Comparison of ENCODE assay signal across 8 cellular contexts in genomic region chrX:52995974-52996304, GRCh38.
DNase-seq lines count a peak whose midpoint lies in the region; ATAC-seq and TF ChIP-seq lines count a peak whose summit lies in the region.

No MANE protein-coding gene starts in this region.

- H3K27ac ChIP-seq in brain microvascular endothelial cell (peak overlapping the region; percentile 99), muscle layer of duodenum (ENCODE audit: low read length) (peak overlapping the region; percentile 87)

- peak; percentile 6 for ATAC-seq in HG02970 (IDR thresholded peaks at IDR 0.05; ENCODE audit: low FRiP score, unreplicated experiment)
- ATAC-seq in HG03135 (IDR thresholded peaks at IDR 0.05; ENCODE audit: unreplicated experiment): no peak
- ATAC-seq in HG02840 (IDR thresholded peaks at IDR 0.05; ENCODE audit: low FRiP score, unreplicated experiment): no peak

- peak overlapping the region; percentile 58; the same call in 1 of the 2 replicates for H3K4me3 ChIP-seq in AG09309 (ENCODE audit: control insufficient read depth, low read depth, low read length)
- H3K4me3 ChIP-seq in brain microvascular endothelial cell (ENCODE audit: low read depth, low read length): peak overlapping the region; percentile 72
- peak overlapping the region; percentile 71 to 86 for H3K4me3 ChIP-seq in muscle layer of duodenum (ENCODE audit: low read depth in 1 of 2, low read length in 2 of 2)

- H3K27me3 ChIP-seq in brain microvascular endothelial cell (replicated peaks): no peaks in the 10 kb centered on the region
- no peaks in the 10 kb centered on the region for H3K27me3 ChIP-seq in muscle layer of duodenum (ENCODE audit: low read depth, low read length)

- H3K36me3 ChIP-seq in brain microvascular endothelial cell (replicated peaks): no peaks in the 10 kb centered on the region
- no peaks in the 10 kb centered on the region for H3K36me3 ChIP-seq in muscle layer of duodenum (ENCODE audit: control insufficient read depth in 1 of 2, insufficient read depth in 2 of 2, low read length in 2 of 2)

- in situ Hi-C loops in brain microvascular endothelial cell (cut with HindIII; ENCODE audit: low pct_ligation_motif_present, low sequenced_read_pairs): no loop called here

- H3K9me3 ChIP-seq in muscle layer of duodenum (ENCODE audit: control insufficient read depth in 1 of 2, low read length in 2 of 2): no peaks in the 10 kb centered on the region

- H3K4me1 ChIP-seq in muscle layer of duodenum (ENCODE audit: control insufficient read depth in 1 of 2, insufficient read depth in 2 of 2, low read length in 2 of 2): peaks cover 0 to 11% of the 10 kb centered on the region in 2 donors

- DNase-seq in AG09309 (ENCODE audit: low read depth) (no peak), brain microvascular endothelial cell (no peak), NCI-H446 treated with DMSO at 0.1 percent for 48 hours (lab: John Stamatoyannopoulos, UW) (no peak), NCI-H187 treated with DMSO at 0.1 percent for 48 hours (lab: John Stamatoyannopoulos, UW) (no peak)

- no peak for TF ChIP-seq CTCF in AG09309 (IDR thresholded peaks at IDR 0.05; ENCODE audit: control insufficient read depth, insufficient read depth, low read depth, low read length, missing control alignments)
- no peak for TF ChIP-seq CTCF in brain microvascular endothelial cell (IDR thresholded peaks at IDR 0.05; ENCODE audit: low read depth, low read length, missing control alignments)
